Comparison of ENCODE assay signal across 8 cellular contexts in genomic region chr6:83431545-83432165, GRCh38. TPM values are rescaled to one million over a fixed set of nuclear protein-coding genes. Genes with fewer than 3 reads are reported as not detected.
A peak's percentile ranks its signal among the peaks of the same experiment; 100 is the strongest.
DNase-seq lines count a peak whose midpoint lies in the region; ATAC-seq and TF ChIP-seq lines count a peak whose summit lies in the region.
"Had no signal": no experiment of that assay in that cellular context is flagged by ENCODE, and none has a peak within 500 bp of the region (broad histone marks: within the 10 kb centered on the region; RNA-seq: fewer than 3 reads in every experiment).

No MANE protein-coding gene starts in this region.

- H3K27ac ChIP-seq in dorsolateral prefrontal cortex (peak overlapping the region in 57 of 59 donors; percentile 42 to 94 (median 86)), mesodermal cell (ENCODE audit: low read depth, low read length, severe bottlenecking) (no peak overlapping the region), upper lobe of left lung (peak overlapping the region; percentile 80 to 86 (median 82))

- DNase-seq in NB4 (ENCODE audit: low read depth) (no peak), dorsolateral prefrontal cortex (peak in 1 of 10 donors; percentile 29), upper lobe of left lung (no peak), AG08395 (ENCODE audit: low spot score) (no peak), occipital lobe (lab: John Stamatoyannopoulos, UW) (no peak)
- DNase-seq in activated CD4-positive, CD25-positive, alpha-beta regulatory T cell treated with anti-CD3 and anti-CD28 coated beads, Interleukin-2, amount 50 U/mL, for 72 hours: no peak

- H3K4me3 ChIP-seq in NB4 (ENCODE audit: low read depth, low read length) (peak overlapping the region; percentile 40), dorsolateral prefrontal cortex (peak overlapping the region in 58 of 59 donors; percentile 53 to 92 (median 82)), mesodermal cell (ENCODE audit: extremely low read depth, insufficient read depth, low read length, poor library complexity, severe bottlenecking) (peak overlapping the region; percentile 69), upper lobe of left lung (peak overlapping the region in 3 of 4 donors; percentile 58 to 75 (median 72))

- peaks cover 6% of the 10 kb centered on the region for H3K4me1 ChIP-seq in mesodermal cell (ENCODE audit: control insufficient read depth, insufficient read depth, low read length, poor library complexity, severe bottlenecking)
- peaks cover 2 to 21% (median 10%) of the 10 kb centered on the region in 4 donors for H3K4me1 ChIP-seq in upper lobe of left lung

- peak in 1 of 2 donors; percentile 11 for ATAC-seq in upper lobe of left lung (ENCODE audit: low FRiP score in 2 of 2)

- TF ChIP-seq POLR2A in NB4 (IDR thresholded peaks at IDR 0.05; ENCODE audit: extremely low read depth, insufficient read length) (no peak), upper lobe of left lung (IDR thresholded peaks at IDR 0.05) (no peak)

- intact Hi-C loops in dorsolateral prefrontal cortex (cut with DNase I): no loop called here

- no peak for TF ChIP-seq EP300 in upper lobe of left lung (IDR thresholded peaks at IDR 0.05)

- 69 to 73% methylated on average over 11 to 14 of the region's 19 CpGs for WGBS in mesodermal cell (ENCODE audit: insufficient coverage in 2 of 2), 2 experiments
- WGBS in upper lobe of left lung, 2 donors: 93 to 96% methylated on average over 8 to 19 of the region's 19 CpGs

- TF ChIP-seq CTCF in NB4 (IDR thresholded peaks at IDR 0.05; ENCODE audit: low read depth, low read length): no peak
- no peak for TF ChIP-seq CTCF in dorsolateral prefrontal cortex (IDR thresholded peaks at IDR 0.05 in 54 of 56, conservative IDR thresholded peaks at IDR 0.05 in 2 of 56; ENCODE audit: low read depth in 1 of 56, partially characterized antibody in 56 of 56)
- no peak for TF ChIP-seq CTCF in upper lobe of left lung (IDR thresholded peaks at IDR 0.05)

- H3K36me3 ChIP-seq in mesodermal cell (ENCODE audit: control insufficient read depth, insufficient read depth, low read length): no peaks in the 10 kb centered on the region
- H3K36me3 ChIP-seq in upper lobe of left lung: no peaks in the 10 kb centered on the region

- H3K27me3 ChIP-seq in dorsolateral prefrontal cortex (no peaks in the 10 kb centered on the region), upper lobe of left lung (no peaks in the 10 kb centered on the region)

- H3K9me3 ChIP-seq in mesodermal cell (ENCODE audit: control insufficient read depth, low read length): no peaks in the 10 kb centered on the region
- H3K9me3 ChIP-seq in upper lobe of left lung: no peaks in the 10 kb centered on the region

RNA-seq across cellular contexts. Expression of gene ME1, which starts 0.8 kb away (rescaled TPM):
- total RNA-seq in dorsolateral prefrontal cortex: 10 to 100 TPM in 119 of 120 experiments, 1 to 10 TPM in 1; 9.8 to 36.4 (median 23.4) TPM
- 16.3 TPM for polyA plus RNA-seq in mesodermal cell (2013, experiment 1 of 2)
- polyA plus RNA-seq in mesodermal cell (2013, experiment 2 of 2): 19.9 TPM
- 10 to 100 TPM; 12.0 to 16.8 (median 14.0) TPM for total RNA-seq in upper lobe of left lung
- total RNA-seq in occipital lobe: 1.4 TPM
- polyA plus RNA-seq: IgD-negative memory B cell had no signal
